ENCODE assay signal across 1 cellular context in the genomic region with DNA sequence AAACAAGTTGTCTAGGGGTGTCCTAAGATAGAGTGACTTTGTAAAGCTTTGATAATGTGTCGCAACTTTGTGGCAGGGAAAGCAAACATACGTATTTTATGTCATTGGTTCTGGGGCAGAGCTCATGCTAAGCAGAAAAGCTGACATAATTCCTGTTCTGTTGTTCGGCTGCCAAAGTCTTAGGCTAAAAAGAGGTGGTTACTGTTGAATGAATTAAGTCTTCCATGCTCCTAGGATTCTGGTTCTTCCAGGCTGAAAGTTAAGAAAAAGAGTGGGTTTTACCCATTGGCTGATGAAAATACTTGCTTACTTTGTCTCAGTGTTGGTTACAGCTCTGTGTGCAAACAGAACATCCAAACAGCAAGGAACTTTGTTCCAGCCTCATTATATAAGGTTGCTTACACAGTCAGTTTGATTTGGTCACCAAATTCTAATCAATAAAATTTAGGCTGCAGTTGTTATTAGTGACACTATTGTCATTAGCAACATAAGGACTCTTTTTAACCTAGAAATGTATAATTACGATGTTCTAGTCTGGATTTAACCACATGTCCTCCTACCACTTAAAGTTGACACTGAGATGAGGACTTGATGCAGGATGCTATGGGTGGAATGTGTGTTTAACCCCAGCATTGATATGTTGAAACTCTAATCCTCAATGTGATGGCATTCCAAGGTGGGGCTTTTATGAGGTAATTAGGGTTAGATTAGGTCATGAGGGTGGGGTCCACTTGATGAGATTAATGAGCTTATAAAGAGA.
A peak's percentile ranks its signal among the peaks of the same experiment; 100 is the strongest.
TF ChIP-seq lines count a peak whose summit lies in the region.

No MANE protein-coding gene starts in this region.

TF ChIP-seq in HepG2, 621 proteins besides CTCF, POLR2A, EP300 and RAD21 (continued from another document and continues in another):
- TF ChIP-seq, protein P1, sequence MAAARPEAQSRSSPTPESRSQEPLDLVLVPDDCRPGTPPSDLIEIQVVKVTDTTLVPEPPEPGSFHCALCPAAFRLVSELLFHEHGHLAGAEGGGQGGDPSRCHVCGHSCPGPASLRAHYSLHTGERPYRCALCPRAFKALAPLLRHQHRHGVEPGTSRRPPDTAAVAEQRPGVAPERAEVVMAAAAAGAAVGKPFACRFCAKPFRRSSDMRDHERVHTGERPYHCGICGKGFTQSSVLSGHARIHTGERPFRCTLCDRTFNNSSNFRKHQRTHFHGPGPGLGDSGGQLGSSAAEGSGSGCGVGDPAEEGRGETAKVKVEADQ (CRISPR knock-in tag; IDR thresholded peaks at IDR 0.05; ENCODE audit: borderline replicate concordance): no peak
- TF ChIP-seq KLF11 (CRISPR knock-in tag; IDR thresholded peaks at IDR 0.05) (no peak), TARDBP (CRISPR knock-in tag; IDR thresholded peaks at IDR 0.05) (peak; percentile 59; the same call in 1 of the 2 replicates), ZNF382 (CRISPR knock-in tag; IDR thresholded peaks at IDR 0.05; ENCODE audit: borderline replicate concordance) (no peak), ZFY (CRISPR knock-in tag; IDR thresholded peaks at IDR 0.05) (no peak), AGO1 (IDR thresholded peaks at IDR 0.05; ENCODE audit: low read depth, low read length, poor library complexity, severe bottlenecking) (no peak), HOMEZ (CRISPR knock-in tag; IDR thresholded peaks at IDR 0.05; ENCODE audit: low read depth) (peak; percentile 16; the same call in 1 of the 2 replicates), CEBPB (IDR thresholded peaks at IDR 0.05; ENCODE audit: borderline replicate concordance, low read depth, low read length) (peak; percentile 95), ZNF746 (CRISPR knock-in tag; IDR thresholded peaks at IDR 0.05) (no peak), NKX3-1 (CRISPR knock-in tag; IDR thresholded peaks at IDR 0.05) (peak; percentile 46; the same call in 1 of the 2 replicates), KLF16 (CRISPR knock-in tag; IDR thresholded peaks at IDR 0.05) (0 out of 4 replicates have a peak, but pooled peaks of 1 of the 2 experiments have one; percentile 36), JUND (CRISPR knock-in tag; IDR thresholded peaks at IDR 0.05) (0 out of 2 replicates have a peak, but pooled peaks have one; percentile 5), KDM5A (IDR thresholded peaks at IDR 0.05; ENCODE audit: borderline replicate concordance, low read length) (no peak), ZNF318 (CRISPR knock-in tag; IDR thresholded peaks at IDR 0.05) (no peak), ZNF468 (CRISPR knock-in tag; IDR thresholded peaks at IDR 0.05) (no peak), FOXJ3 (CRISPR knock-in tag; IDR thresholded peaks at IDR 0.05; ENCODE audit: borderline replicate concordance) (peak; percentile 46; the same call in 1 of the 2 replicates), HNRNPK (IDR thresholded peaks at IDR 0.05; ENCODE audit: low read depth, low read length, poor library complexity, severe bottlenecking) (no peak), RFX3 (CRISPR knock-in tag; IDR thresholded peaks at IDR 0.05) (no peak), HOXA9 (CRISPR knock-in tag; IDR thresholded peaks at IDR 0.05; ENCODE audit: borderline replicate concordance) (no peak), SIX1 (CRISPR knock-in tag; IDR thresholded peaks at IDR 0.05; ENCODE audit: borderline replicate concordance) (0 out of 2 replicates have a peak, but pooled peaks have one; percentile 14), IKZF4 (CRISPR knock-in tag; IDR thresholded peaks at IDR 0.05; ENCODE audit: borderline replicate concordance, low read depth, not compliant biosample characterization) (no peak), ZNF12 (CRISPR knock-in tag; IDR thresholded peaks at IDR 0.05) (peak; percentile 48; the same call in 1 of the 2 replicates), GATAD2A (CRISPR knock-in tag; IDR thresholded peaks at IDR 0.05) (peak; percentile 70), ZNF432 (CRISPR knock-in tag; IDR thresholded peaks at IDR 0.05; ENCODE audit: borderline replicate concordance) (no peak), GABPA (IDR thresholded peaks at IDR 0.05; ENCODE audit: low read depth, low read length) (no peak), GABPA (CRISPR knock-in tag; IDR thresholded peaks at IDR 0.05; ENCODE audit: low read depth) (0 out of 2 replicates have a peak, but pooled peaks have one; percentile 42), RXRB (CRISPR knock-in tag; IDR thresholded peaks at IDR 0.05; ENCODE audit: borderline replicate concordance) (0 out of 2 replicates have a peak, but pooled peaks have one; percentile 15), CREM (IDR thresholded peaks at IDR 0.05) (peak; percentile 55), CREM (CRISPR knock-in tag; IDR thresholded peaks at IDR 0.05) (no peak), MXD4 (CRISPR knock-in tag; IDR thresholded peaks at IDR 0.05) (no peak), SKI (IDR thresholded peaks at IDR 0.05; ENCODE audit: partially characterized antibody) (no peak), ZNF879 (CRISPR knock-in tag; IDR thresholded peaks at IDR 0.05) (no peak), BCL6 (CRISPR knock-in tag; IDR thresholded peaks at IDR 0.05) (peak; percentile 25; the same call in 1 of the 2 replicates), ZC3H13 (CRISPR knock-in tag; IDR thresholded peaks at IDR 0.05) (no peak), SUZ12 (IDR thresholded peaks at IDR 0.05; ENCODE audit: low read depth, low read length) (no peak), ZNF326 (CRISPR knock-in tag; IDR thresholded peaks at IDR 0.05; ENCODE audit: borderline replicate concordance) (no peak), ZNF510 (CRISPR knock-in tag; IDR thresholded peaks at IDR 0.05; ENCODE audit: low read depth) (no peak)
- TF ChIP-seq, protein P2, sequence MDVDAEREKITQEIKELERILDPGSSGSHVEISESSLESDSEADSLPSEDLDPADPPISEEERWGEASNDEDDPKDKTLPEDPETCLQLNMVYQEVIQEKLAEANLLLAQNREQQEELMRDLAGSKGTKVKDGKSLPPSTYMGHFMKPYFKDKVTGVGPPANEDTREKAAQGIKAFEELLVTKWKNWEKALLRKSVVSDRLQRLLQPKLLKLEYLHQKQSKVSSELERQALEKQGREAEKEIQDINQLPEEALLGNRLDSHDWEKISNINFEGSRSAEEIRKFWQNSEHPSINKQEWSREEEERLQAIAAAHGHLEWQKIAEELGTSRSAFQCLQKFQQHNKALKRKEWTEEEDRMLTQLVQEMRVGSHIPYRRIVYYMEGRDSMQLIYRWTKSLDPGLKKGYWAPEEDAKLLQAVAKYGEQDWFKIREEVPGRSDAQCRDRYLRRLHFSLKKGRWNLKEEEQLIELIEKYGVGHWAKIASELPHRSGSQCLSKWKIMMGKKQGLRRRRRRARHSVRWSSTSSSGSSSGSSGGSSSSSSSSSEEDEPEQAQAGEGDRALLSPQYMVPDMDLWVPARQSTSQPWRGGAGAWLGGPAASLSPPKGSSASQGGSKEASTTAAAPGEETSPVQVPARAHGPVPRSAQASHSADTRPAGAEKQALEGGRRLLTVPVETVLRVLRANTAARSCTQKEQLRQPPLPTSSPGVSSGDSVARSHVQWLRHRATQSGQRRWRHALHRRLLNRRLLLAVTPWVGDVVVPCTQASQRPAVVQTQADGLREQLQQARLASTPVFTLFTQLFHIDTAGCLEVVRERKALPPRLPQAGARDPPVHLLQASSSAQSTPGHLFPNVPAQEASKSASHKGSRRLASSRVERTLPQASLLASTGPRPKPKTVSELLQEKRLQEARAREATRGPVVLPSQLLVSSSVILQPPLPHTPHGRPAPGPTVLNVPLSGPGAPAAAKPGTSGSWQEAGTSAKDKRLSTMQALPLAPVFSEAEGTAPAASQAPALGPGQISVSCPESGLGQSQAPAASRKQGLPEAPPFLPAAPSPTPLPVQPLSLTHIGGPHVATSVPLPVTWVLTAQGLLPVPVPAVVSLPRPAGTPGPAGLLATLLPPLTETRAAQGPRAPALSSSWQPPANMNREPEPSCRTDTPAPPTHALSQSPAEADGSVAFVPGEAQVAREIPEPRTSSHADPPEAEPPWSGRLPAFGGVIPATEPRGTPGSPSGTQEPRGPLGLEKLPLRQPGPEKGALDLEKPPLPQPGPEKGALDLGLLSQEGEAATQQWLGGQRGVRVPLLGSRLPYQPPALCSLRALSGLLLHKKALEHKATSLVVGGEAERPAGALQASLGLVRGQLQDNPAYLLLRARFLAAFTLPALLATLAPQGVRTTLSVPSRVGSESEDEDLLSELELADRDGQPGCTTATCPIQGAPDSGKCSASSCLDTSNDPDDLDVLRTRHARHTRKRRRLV (CRISPR knock-in tag; IDR thresholded peaks at IDR 0.05): no peak
- TF ChIP-seq, protein P3, sequence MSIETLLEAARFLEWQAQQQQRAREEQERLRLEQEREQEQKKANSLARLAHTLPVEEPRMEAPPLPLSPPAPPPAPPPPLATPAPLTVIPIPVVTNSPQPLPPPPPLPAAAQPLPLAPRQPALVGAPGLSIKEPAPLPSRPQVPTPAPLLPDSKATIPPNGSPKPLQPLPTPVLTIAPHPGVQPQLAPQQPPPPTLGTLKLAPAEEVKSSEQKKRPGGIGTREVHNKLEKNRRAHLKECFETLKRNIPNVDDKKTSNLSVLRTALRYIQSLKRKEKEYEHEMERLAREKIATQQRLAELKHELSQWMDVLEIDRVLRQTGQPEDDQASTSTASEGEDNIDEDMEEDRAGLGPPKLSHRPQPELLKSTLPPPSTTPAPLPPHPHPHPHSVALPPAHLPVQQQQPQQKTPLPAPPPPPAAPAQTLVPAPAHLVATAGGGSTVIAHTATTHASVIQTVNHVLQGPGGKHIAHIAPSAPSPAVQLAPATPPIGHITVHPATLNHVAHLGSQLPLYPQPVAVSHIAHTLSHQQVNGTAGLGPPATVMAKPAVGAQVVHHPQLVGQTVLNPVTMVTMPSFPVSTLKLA (IDR thresholded peaks at IDR 0.05): no peak
